ENCODE assay signal across 1 cellular context in the genomic region with DNA sequence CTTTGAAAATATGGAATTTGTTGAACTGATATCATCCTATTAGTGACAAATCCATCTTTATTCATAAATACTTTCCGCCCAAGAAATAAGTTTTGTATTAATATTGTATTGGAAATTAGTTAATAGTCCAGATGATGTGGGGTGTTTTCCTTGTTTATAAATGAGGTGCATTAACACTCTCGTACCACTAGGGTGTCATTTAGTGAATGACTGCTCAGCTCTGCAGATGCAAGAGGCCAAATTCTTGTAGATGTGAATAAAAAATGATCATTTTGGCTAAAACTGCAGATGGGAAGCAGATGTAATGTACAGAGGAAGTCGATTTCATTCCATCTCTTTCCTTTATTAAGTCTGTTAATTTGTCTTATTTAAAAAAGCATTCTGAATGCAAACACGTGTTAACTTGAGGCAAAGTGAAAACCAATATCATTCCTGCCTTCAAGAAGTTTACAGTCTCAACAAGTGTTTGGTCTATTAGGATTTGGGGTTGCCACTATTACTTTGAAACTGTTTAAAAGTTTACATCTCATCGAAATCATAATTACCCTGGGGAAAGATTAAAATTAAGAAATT.
TF ChIP-seq lines count a peak whose summit lies in the region.

No MANE protein-coding gene starts in this region.

TF ChIP-seq in HCT116, 20 proteins besides CTCF, POLR2A, EP300 and RAD21 (continued from another document):
- TF ChIP-seq, protein P1, sequence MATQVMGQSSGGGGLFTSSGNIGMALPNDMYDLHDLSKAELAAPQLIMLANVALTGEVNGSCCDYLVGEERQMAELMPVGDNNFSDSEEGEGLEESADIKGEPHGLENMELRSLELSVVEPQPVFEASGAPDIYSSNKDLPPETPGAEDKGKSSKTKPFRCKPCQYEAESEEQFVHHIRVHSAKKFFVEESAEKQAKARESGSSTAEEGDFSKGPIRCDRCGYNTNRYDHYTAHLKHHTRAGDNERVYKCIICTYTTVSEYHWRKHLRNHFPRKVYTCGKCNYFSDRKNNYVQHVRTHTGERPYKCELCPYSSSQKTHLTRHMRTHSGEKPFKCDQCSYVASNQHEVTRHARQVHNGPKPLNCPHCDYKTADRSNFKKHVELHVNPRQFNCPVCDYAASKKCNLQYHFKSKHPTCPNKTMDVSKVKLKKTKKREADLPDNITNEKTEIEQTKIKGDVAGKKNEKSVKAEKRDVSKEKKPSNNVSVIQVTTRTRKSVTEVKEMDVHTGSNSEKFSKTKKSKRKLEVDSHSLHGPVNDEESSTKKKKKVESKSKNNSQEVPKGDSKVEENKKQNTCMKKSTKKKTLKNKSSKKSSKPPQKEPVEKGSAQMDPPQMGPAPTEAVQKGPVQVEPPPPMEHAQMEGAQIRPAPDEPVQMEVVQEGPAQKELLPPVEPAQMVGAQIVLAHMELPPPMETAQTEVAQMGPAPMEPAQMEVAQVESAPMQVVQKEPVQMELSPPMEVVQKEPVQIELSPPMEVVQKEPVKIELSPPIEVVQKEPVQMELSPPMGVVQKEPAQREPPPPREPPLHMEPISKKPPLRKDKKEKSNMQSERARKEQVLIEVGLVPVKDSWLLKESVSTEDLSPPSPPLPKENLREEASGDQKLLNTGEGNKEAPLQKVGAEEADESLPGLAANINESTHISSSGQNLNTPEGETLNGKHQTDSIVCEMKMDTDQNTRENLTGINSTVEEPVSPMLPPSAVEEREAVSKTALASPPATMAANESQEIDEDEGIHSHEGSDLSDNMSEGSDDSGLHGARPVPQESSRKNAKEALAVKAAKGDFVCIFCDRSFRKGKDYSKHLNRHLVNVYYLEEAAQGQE (IDR thresholded peaks at IDR 0.05; ENCODE audit: low read depth) = no peak
- TF ChIP-seq JUND (IDR thresholded peaks at IDR 0.05) = no peak
